Comparison of ENCODE assay signal across 2 cellular contexts in genomic region chr14:68951800-68952540, GRCh38.
TF ChIP-seq lines count a peak whose summit lies in the region.

No MANE protein-coding gene starts in this region.

TF ChIP-seq in HEK293, 187 proteins besides CTCF, POLR2A, EP300 and RAD21 (continued from another document):
- TF ChIP-seq PATZ1 (tag by site-specific recombination; IDR thresholded peaks at IDR 0.05): no peak
- no peak for TF ChIP-seq ZNF221 (tag by site-specific recombination; IDR thresholded peaks at IDR 0.05; ENCODE audit: borderline replicate concordance)
- TF ChIP-seq ZNF596 (tag by site-specific recombination; IDR thresholded peaks at IDR 0.05): no peak
- TF ChIP-seq ZNF24 (tag by site-specific recombination; IDR thresholded peaks at IDR 0.05): 0 out of 2 replicates have a peak, but pooled peaks have one; percentile 53
- no peak for TF ChIP-seq ZNF639 (tag by site-specific recombination; IDR thresholded peaks at IDR 0.05)
- TF ChIP-seq ZNF555 (tag by site-specific recombination; conservative IDR thresholded peaks at IDR 0.05): no peak

TF ChIP-seq in K562, 482 proteins besides CTCF, POLR2A, EP300 and RAD21 (continued from another document):
- TF ChIP-seq TOE1 (IDR thresholded peaks at IDR 0.05; ENCODE audit: borderline replicate concordance) (no peak), TOE1 (CRISPR knock-in tag; IDR thresholded peaks at IDR 0.05; ENCODE audit: borderline replicate concordance, low read depth) (no peak), GABPA (tag; conservative IDR thresholded peaks at IDR 0.05; ENCODE audit: low read depth) (no peak), C11orf30 (IDR thresholded peaks at IDR 0.05; ENCODE audit: low read depth) (no peak), YY1 (IDR thresholded peaks at IDR 0.05; ENCODE audit: borderline replicate concordance in 1 of 3, control insufficient read depth in 1 of 3, extremely low read depth in 1 of 3, insufficient read depth in 3 of 3, insufficient read length in 1 of 3, insufficient replicate concordance in 2 of 3, low read depth in 1 of 3, low read length in 2 of 3) (no peak), NR4A1 (CRISPR knock-in tag; IDR thresholded peaks at IDR 0.05) (no peak), NR4A1 (tag; IDR thresholded peaks at IDR 0.05) (no peak)
TF ChIP-seq in K562: peak in this region for 0.
